In the genomic region with DNA sequence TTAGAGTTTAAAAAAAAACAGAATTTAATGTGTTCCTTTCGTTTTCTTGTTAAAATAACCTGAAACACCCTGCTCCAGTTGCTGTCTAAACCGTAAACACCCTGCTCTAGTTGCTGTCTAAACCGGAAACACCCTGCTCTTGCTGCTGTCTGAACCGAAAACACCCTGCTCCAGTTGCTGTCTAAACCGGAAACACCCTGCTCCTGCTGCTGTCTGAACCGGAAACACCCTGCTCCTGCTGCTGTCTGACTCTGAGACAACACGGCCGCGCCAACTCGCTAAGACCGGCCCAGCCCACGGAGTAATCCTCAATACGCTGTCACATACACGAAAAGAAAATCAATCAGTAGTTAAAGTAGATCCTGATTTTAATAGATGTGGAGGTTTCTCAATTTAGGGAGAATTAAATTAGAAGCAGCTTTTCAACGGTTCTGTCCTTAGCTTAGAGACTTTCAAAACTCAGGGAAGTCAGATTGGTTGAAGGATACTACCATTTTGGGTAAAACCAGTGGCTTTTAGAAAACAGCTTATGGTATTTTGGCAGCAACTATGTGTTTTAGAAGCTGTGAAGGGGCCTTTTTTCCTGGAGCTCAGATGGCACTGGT, we compare ENCODE assay signal across 8 cellular contexts.
DNase-seq lines count a peak whose midpoint lies in the region; ATAC-seq, FAIRE-seq and TF ChIP-seq lines count a peak whose summit lies in the region.

No MANE protein-coding gene starts in this region.

- H3K4me1 ChIP-seq in liver (ENCODE audit: control insufficient read depth in 4 of 4, insufficient read depth in 4 of 4, low read length in 3 of 4) = no peaks in the 10 kb centered on the region

- H3K27ac Mint-ChIP-seq in activated naive CD8-positive, alpha-beta T cell treated with anti-CD3 and anti-CD28 coated beads for 36 hours = peak overlapping the region; percentile 93

- FAIRE-seq in GM18507 (lab: Jason Lieb, UNC) (peak; percentile 90), urothelium cell line (lab: Jason Lieb, UNC) (no peak)

- H3K36me3 ChIP-seq in liver (ENCODE audit: control insufficient read depth in 4 of 4, insufficient read depth in 3 of 4, low read depth in 1 of 4, low read length in 3 of 4) = peaks cover 0 to 5% (median 2%) of the 10 kb centered on the region in 4 donors

- WGBS in liver = 66% methylated on average over 15 of the region's 15 CpGs

- peak; percentile 93 for ATAC-seq in HG02870 (IDR thresholded peaks at IDR 0.05; ENCODE audit: unreplicated experiment)

- H3K9me3 ChIP-seq in liver (ENCODE audit: control insufficient read depth in 4 of 4, low read length in 3 of 4) = no peaks in the 10 kb centered on the region

- no peak overlapping the region for H3K27ac ChIP-seq in liver (ENCODE audit: low read depth in 1 of 2, low read length in 2 of 2)

- no peak overlapping the region for H3K9ac ChIP-seq in liver (ENCODE audit: low read depth in 1 of 2, low read length in 2 of 2)

- H3K36me3 Mint-ChIP-seq in activated naive CD8-positive, alpha-beta T cell treated with anti-CD3 and anti-CD28 coated beads for 36 hours = peaks cover 16% of the 10 kb centered on the region

- no peak for TF ChIP-seq CTCF in liver (IDR thresholded peaks at IDR 0.05; ENCODE audit: low read depth, low read length, missing input control)

- DNase-seq in GM18507 (ENCODE audit: extremely low spot score, insufficient read length, low read depth) (peak; percentile 40), T follicular helper cell (ENCODE audit: low read depth) (peak; percentile 72), urothelium cell line (ENCODE audit: low spot score) (no peak), 8988T (no peak)
- peak; percentile 64 for DNase-seq in activated naive CD8-positive, alpha-beta T cell treated with anti-CD3 and anti-CD28 coated beads for 36 hours
- peak; percentile 53 to 59 for DNase-seq in stimulated activated CD8-positive, alpha-beta memory T cell treated with anti-CD3 and anti-CD28 coated beads, Interleukin-15, amount 100 ng/mL, for 4 hours (ENCODE audit: low read depth in 2 of 2)

- H3K27me3 Mint-ChIP-seq in activated naive CD8-positive, alpha-beta T cell treated with anti-CD3 and anti-CD28 coated beads for 36 hours = no peaks in the 10 kb centered on the region

- H3K4me1 Mint-ChIP-seq in activated naive CD8-positive, alpha-beta T cell treated with anti-CD3 and anti-CD28 coated beads for 36 hours = peaks cover 10% of the 10 kb centered on the region

- H3K4me3 Mint-ChIP-seq in activated naive CD8-positive, alpha-beta T cell treated with anti-CD3 and anti-CD28 coated beads for 36 hours = peak overlapping the region; percentile 70

- H3K4me3 ChIP-seq in liver (ENCODE audit: low read depth in 1 of 3, low read length in 3 of 3) = no peak overlapping the region

- peak; percentile 19 to 33 for TF ChIP-seq RAD21 in liver (IDR thresholded peaks at IDR 0.05)

- peaks cover 6% of the 10 kb centered on the region for H3K9me3 Mint-ChIP-seq in activated naive CD8-positive, alpha-beta T cell treated with anti-CD3 and anti-CD28 coated beads for 36 hours

- H3K27me3 ChIP-seq in liver (ENCODE audit: control insufficient read depth in 4 of 4, insufficient read depth in 4 of 4, low read length in 3 of 4) = no peaks in the 10 kb centered on the region

TF ChIP-seq in liver, 16 proteins besides CTCF, POLR2A, EP300 and RAD21:
- TF ChIP-seq EGR1 (IDR thresholded peaks at IDR 0.05; ENCODE audit: low read depth in 2 of 2) (peak in 1 of 2 donors; percentile 39), FOXA2 (IDR thresholded peaks at IDR 0.05) (no peak), ATF3 (IDR thresholded peaks at IDR 0.05) (no peak), GABPA (IDR thresholded peaks at IDR 0.05 in 1 of 2, conservative IDR thresholded peaks at IDR 0.05 in 1 of 2) (peak; percentile 77 to 84), NR2F2 (IDR thresholded peaks at IDR 0.05) (peak; percentile 99), SP1 (IDR thresholded peaks at IDR 0.05) (peak; percentile 34), RXRA (IDR thresholded peaks at IDR 0.05) (no peak)

Comparison
In these comparisons a context has a peak if more than half of its experiments do, and no peak if none do; other contexts are left out.
1. DNase-seq: peak in GM18507 (single experiment), T follicular helper cell (single experiment), activated naive CD8-positive, alpha-beta T cell treated with anti-CD3 and anti-CD28 coated beads for 36 hours (single experiment) and stimulated activated CD8-positive, alpha-beta memory T cell treated with anti-CD3 and anti-CD28 coated beads, Interleukin-15, amount 100 ng/mL, for 4 hours (2 of 2); none in urothelium cell line (single experiment) and 8988T (single experiment).